Comparison of ENCODE assay signal across 8 cellular contexts in genomic region chr5:151772029-151772867, GRCh38. TPM values are rescaled to one million over a fixed set of nuclear protein-coding genes. Genes with fewer than 3 reads are reported as not detected.
DNase-seq lines count a peak whose midpoint lies in the region; ATAC-seq and TF ChIP-seq lines count a peak whose summit lies in the region.

No MANE protein-coding gene starts in this region.

- intact Hi-C loops in dendritic cell treated with granulocyte-macrophage colony-stimulating factor and Interleukin-4, amounts not matched to agents 40 ng/mL and 50 ng/mL, for 4 days (cut with micrococcal nuclease) = no loop called here

- H3K27me3 ChIP-seq in HUES48 (ENCODE audit: control insufficient read depth, insufficient read depth, low read length) = no peaks in the 10 kb centered on the region
- H3K27me3 ChIP-seq in lung (ENCODE audit: control insufficient read depth, insufficient read depth) = no peaks in the 10 kb centered on the region

- H3K9ac ChIP-seq in HUES48 (ENCODE audit: low read depth, low read length) = peak overlapping the region; percentile 93

- H3K4me3 ChIP-seq in HUES48 (ENCODE audit: low read depth, low read length) (peak overlapping the region; percentile 99), WI38 (ENCODE audit: low read depth, low read length) (peak overlapping the region; percentile 95), lung (peak overlapping the region; percentile 93)

- H3K36me3 Mint-ChIP-seq in dendritic cell treated with granulocyte-macrophage colony-stimulating factor and Interleukin-4, amounts not matched to agents 40 ng/mL and 50 ng/mL, for 4 days (ENCODE audit: low read depth) = peaks cover 13% of the 10 kb centered on the region

- H3K36me3 ChIP-seq in HUES48 (ENCODE audit: control insufficient read depth, insufficient read depth, low read length) = peaks cover 18% of the 10 kb centered on the region
- H3K36me3 ChIP-seq in lung (ENCODE audit: control insufficient read depth in 2 of 2, insufficient read depth in 2 of 2, low read length in 2 of 2) = no peaks in the 10 kb centered on the region

- peak overlapping the region; percentile 89 for H3K4me3 Mint-ChIP-seq in dendritic cell treated with granulocyte-macrophage colony-stimulating factor and Interleukin-4, amounts not matched to agents 40 ng/mL and 50 ng/mL, for 4 days

- TF ChIP-seq CTCF in WI38 (IDR thresholded peaks at IDR 0.05; ENCODE audit: low read depth, low read length) (no peak), lung (IDR thresholded peaks at IDR 0.05; ENCODE audit: control extremely low read depth, extremely low read depth) (no peak)

- peak; percentile 1 for ATAC-seq in lung (ENCODE audit: insufficient read depth, low FRiP score)

- WGBS in lung, 2 donors = 0 to 1% methylated on average over 74 to 87 of the region's 87 CpGs

- DNase-seq in DMS 273 (lab: John Stamatoyannopoulos, UW; ENCODE audit: unreplicated experiment) = peak; percentile 93
- no peak for DNase-seq in DMS 273 treated with DMSO at 0.1 percent for 48 hours (lab: John Stamatoyannopoulos, UW)
- peak; percentile 49 for DNase-seq in lung (ENCODE audit: low spot score)
- peak; percentile 27 for DNase-seq in stimulated activated CD8-positive, alpha-beta memory T cell treated with anti-CD3 and anti-CD28 coated beads, Interleukin-12 subunit alpha, Interleukin-12 subunit beta, amount 100 ng/mL, for 4 hours (ENCODE audit: low read depth)
- DNase-seq in T1000 (lab: John Stamatoyannopoulos, UW) = no peak

- H3K9me3 ChIP-seq in HUES48 (ENCODE audit: control insufficient read depth, insufficient read depth, low read length) = no peaks in the 10 kb centered on the region
- no peaks in the 10 kb centered on the region for H3K9me3 ChIP-seq in lung (ENCODE audit: control insufficient read depth in 2 of 2, insufficient read depth in 1 of 2, low read length in 1 of 2)

- H3K27ac ChIP-seq in HUES48 (ENCODE audit: low read depth, low read length) (peak overlapping the region; percentile 96), lung (ENCODE audit: low read depth in 1 of 2, low read length in 1 of 2) (peak overlapping the region; percentile 91 to 97)

- no peak overlapping the region for H3K27ac Mint-ChIP-seq in dendritic cell treated with granulocyte-macrophage colony-stimulating factor and Interleukin-4, amounts not matched to agents 40 ng/mL and 50 ng/mL, for 4 days

- no peaks in the 10 kb centered on the region for H3K27me3 Mint-ChIP-seq in dendritic cell treated with granulocyte-macrophage colony-stimulating factor and Interleukin-4, amounts not matched to agents 40 ng/mL and 50 ng/mL, for 4 days

- H3K4me1 Mint-ChIP-seq in dendritic cell treated with granulocyte-macrophage colony-stimulating factor and Interleukin-4, amounts not matched to agents 40 ng/mL and 50 ng/mL, for 4 days (ENCODE audit: low read depth) = peaks cover 33% of the 10 kb centered on the region

- peaks cover 34% of the 10 kb centered on the region for H3K4me1 ChIP-seq in HUES48 (ENCODE audit: control insufficient read depth, insufficient read depth, low read length)
- peaks cover 2 to 14% of the 10 kb centered on the region in 2 donors for H3K4me1 ChIP-seq in lung (ENCODE audit: control insufficient read depth in 2 of 2, insufficient read depth in 2 of 2, low read length in 2 of 2)

- no peaks in the 10 kb centered on the region for H3K9me3 Mint-ChIP-seq in dendritic cell treated with granulocyte-macrophage colony-stimulating factor and Interleukin-4, amounts not matched to agents 40 ng/mL and 50 ng/mL, for 4 days

RNA-seq across cellular contexts. Expression of gene G3BP1, which starts 0.5 kb away (rescaled TPM):
- total RNA-seq in lung = 100 to 1,000 TPM; 134 to 171 TPM
- 10 to 100 TPM; 19.1 to 40.5 TPM for polyA plus RNA-seq in lung

RNA-seq across cellular contexts. Expression of gene ATOX1, which starts 13.8 kb away (rescaled TPM):
- 10 to 100 TPM; 65.1 to 96.8 TPM for total RNA-seq in lung
- polyA plus RNA-seq in lung = 100 to 1,000 TPM; 145 to 225 TPM

Comparison
In these comparisons a context has a peak if more than half of its experiments do, and no peak if none do; other contexts are left out.
1. DNase-seq: peak in DMS 273 (single experiment), lung (single experiment) and stimulated activated CD8-positive, alpha-beta memory T cell treated with anti-CD3 and anti-CD28 coated beads, Interleukin-12 subunit alpha, Interleukin-12 subunit beta, amount 100 ng/mL, for 4 hours (single experiment); none in DMS 273 treated with DMSO at 0.1 percent for 48 hours (single experiment) and T1000 (single experiment).
2. Peak in every context shown above with its lines, with median percentiles within 50 percentile points of each other: H3K4me3 ChIP-seq.